In the genomic region with DNA sequence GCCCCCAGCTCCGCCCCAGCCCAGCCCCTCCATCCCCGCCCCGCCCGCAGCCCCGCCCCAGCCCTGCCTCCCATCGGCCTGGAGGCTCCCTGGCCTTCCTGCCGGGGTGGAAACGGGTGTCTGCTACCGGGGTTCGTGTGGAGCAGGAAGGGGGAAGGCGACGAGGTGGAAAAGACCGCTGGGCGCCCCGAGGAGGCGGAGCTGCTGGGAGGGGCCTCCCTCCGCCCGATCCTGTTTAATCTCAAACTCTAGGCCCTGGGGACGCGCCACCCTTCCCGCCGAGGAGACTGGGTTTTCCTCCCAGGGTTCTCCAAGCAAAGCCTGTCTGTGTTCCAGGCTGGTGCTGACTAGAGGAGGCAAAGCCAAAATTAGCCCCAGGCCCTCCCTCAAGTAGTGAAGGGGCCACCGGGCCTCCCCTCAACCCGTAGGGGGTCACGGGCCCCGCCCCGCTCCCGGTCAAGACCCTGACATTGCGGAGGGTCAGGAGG, we compare ENCODE assay signal across 8 cellular contexts. TPM values are rescaled to one million over a fixed set of nuclear protein-coding genes. Genes with fewer than 3 reads are reported as not detected.
DNase-seq lines count a peak whose midpoint lies in the region; ATAC-seq and TF ChIP-seq lines count a peak whose summit lies in the region.

No MANE protein-coding gene starts in this region.

- no peak for ATAC-seq in GM18861 (IDR thresholded peaks at IDR 0.05; ENCODE audit: unreplicated experiment)

- H3K36me3 ChIP-seq in CD4-positive, alpha-beta memory T cell (ENCODE audit: insufficient read depth, low read length) = no peaks in the 10 kb centered on the region
- H3K36me3 ChIP-seq in H7 (replicated peaks; ENCODE audit: control insufficient read depth, insufficient read depth, low read length) = no peaks in the 10 kb centered on the region

- H3K27ac Mint-ChIP-seq in CD4-positive, alpha-beta memory T cell = peak overlapping the region; percentile 58 to 90 (median 77)

- peaks cover 0 to 1% of the 10 kb centered on the region in 2 donors for H3K36me3 Mint-ChIP-seq in CD4-positive, alpha-beta memory T cell

- no peak for TF ChIP-seq CTCF in epithelial cell of proximal tubule (conservative IDR thresholded peaks at IDR 0.05; ENCODE audit: low read depth, low read length)

- H3K9me3 ChIP-seq in CD4-positive, alpha-beta memory T cell (ENCODE audit: control insufficient read depth in 1 of 2, low read length in 2 of 2) = peaks cover 0 to 5% of the 10 kb centered on the region in 2 donors

- H3K4me3 ChIP-seq in CD4-positive, alpha-beta memory T cell (ENCODE audit: low read length in 2 of 2) = peak overlapping the region; percentile 56 to 78
- peak overlapping the region; percentile 43 for H3K4me3 ChIP-seq in H7 (ENCODE audit: insufficient read depth, low read depth, low read length)
- peak overlapping the region; percentile 35 for H3K4me3 ChIP-seq in epithelial cell of proximal tubule (ENCODE audit: low read depth, low read length)

- H3K27me3 ChIP-seq in CD4-positive, alpha-beta memory T cell (ENCODE audit: insufficient read depth, low read length) = no peaks in the 10 kb centered on the region
- H3K27me3 ChIP-seq in H7 (ENCODE audit: control insufficient read depth, insufficient read depth, low read length) = no peaks in the 10 kb centered on the region; the same call in 1 of the 2 replicates

- peak; percentile 41 to 71 (median 48) for DNase-seq in CD4-positive, alpha-beta memory T cell
- DNase-seq in H7 (peak; percentile 98), NOMO-1 treated with DMSO at 0.1 percent for 48 hours (lab: John Stamatoyannopoulos, UW; ENCODE audit: unreplicated experiment) (peak; percentile 90), activated T-cell treated with anti-CD3 and anti-CD28 coated beads for 48 hours (ENCODE audit: low read depth) (peak; percentile 61), epithelial cell of proximal tubule (ENCODE audit: low read depth) (no peak), mucosa of gallbladder (ENCODE audit: low spot score) (peak; percentile 92)
- DNase-seq in stimulated activated CD8-positive, alpha-beta memory T cell treated with anti-CD3 and anti-CD28 coated beads, Interleukin-4, amount 100 ng/mL, for 48 hours = peak; percentile 78

- peaks cover 5 to 33% (median 17%) of the 10 kb centered on the region in 8 donors for H3K9me3 Mint-ChIP-seq in CD4-positive, alpha-beta memory T cell

- CTCF ChIA-PET in CD4-positive, alpha-beta memory T cell (lab: Charles Lee; ENCODE audit: partially characterized antibody) = no interaction called here

- H3K27ac ChIP-seq in CD4-positive, alpha-beta memory T cell (ENCODE audit: low read depth, low read length) = peak overlapping the region; percentile 86

- peak overlapping the region; percentile 63 to 87 (median 79) for H3K4me3 Mint-ChIP-seq in CD4-positive, alpha-beta memory T cell

- POLR2A ChIA-PET in CD4-positive, alpha-beta memory T cell (lab: Charles Lee; ENCODE audit: partially characterized antibody) = interaction anchor here (0.6 to 2.8 kb wide), 12 partner anchors 11 to 242 kb away, joined by 3 to 17 read pairs (median 4); a partner anchor contains a TSS

- intact Hi-C loops in CD4-positive, alpha-beta memory T cell (cut with micrococcal nuclease) = loop anchor here (5.0 kb wide), 1 partner anchor 50 kb away; a partner anchor contains a TSS

- H3K27me3 Mint-ChIP-seq in CD4-positive, alpha-beta memory T cell = no peaks in the 10 kb centered on the region

- H3K4me1 ChIP-seq in CD4-positive, alpha-beta memory T cell (ENCODE audit: insufficient read depth, low read length) = peaks cover 8% of the 10 kb centered on the region

- H3K4me1 Mint-ChIP-seq in CD4-positive, alpha-beta memory T cell = peaks cover 0 to 14% (median 3%) of the 10 kb centered on the region in 4 donors

RNA-seq across cellular contexts. Expression of a gene that starts 16.2 kb away (rescaled TPM):
- total RNA-seq in CD4-positive, alpha-beta memory T cell = not detected
- polyA plus RNA-seq in CD4-positive, alpha-beta memory T cell = under 1 TPM; 0.27 to 0.45 TPM
- not detected in 2 replicates for total RNA-seq in H7 (2014; rRNA removed; shearing (Covaris generic))
- total RNA-seq in epithelial cell of proximal tubule (not detected in 2 replicates), mucosa of gallbladder (0.78 TPM)

RNA-seq across cellular contexts. Expression of a gene that starts 41.6 kb away (rescaled TPM):
- total RNA-seq in CD4-positive, alpha-beta memory T cell = 10 to 100 TPM; 15.0 to 15.1 TPM
- 1 to 10 TPM; 3.8 to 7.9 TPM for polyA plus RNA-seq in CD4-positive, alpha-beta memory T cell
- 29.3 and 32.0 TPM in 2 replicates for total RNA-seq in H7 (2014; rRNA removed; shearing (Covaris generic))
- total RNA-seq in epithelial cell of proximal tubule (20.2 and 24.9 TPM in 2 replicates), mucosa of gallbladder (18.6 TPM)

RNA-seq across cellular contexts. Expression of a gene that starts 48.9 kb away (rescaled TPM):
- total RNA-seq in CD4-positive, alpha-beta memory T cell = 1 to 10 TPM; 8.0 to 8.6 TPM
- polyA plus RNA-seq in CD4-positive, alpha-beta memory T cell = 10 to 100 TPM; 22.1 to 27.1 TPM
- not detected in 2 replicates for total RNA-seq in H7 (2014; rRNA removed; shearing (Covaris generic))
- total RNA-seq in epithelial cell of proximal tubule (0.65 and 3.1 TPM in 2 replicates), mucosa of gallbladder (1.1 TPM)

RNA-seq across cellular contexts. Expression of a gene that starts 56.5 kb away (rescaled TPM):
- 10 to 100 TPM; 13.5 to 15.5 TPM for total RNA-seq in CD4-positive, alpha-beta memory T cell
- 10 to 100 TPM; 63.2 to 75.1 TPM for polyA plus RNA-seq in CD4-positive, alpha-beta memory T cell
- 0.07 and 0.89 TPM in 2 replicates for total RNA-seq in H7 (2014; rRNA removed; shearing (Covaris generic))
- total RNA-seq in epithelial cell of proximal tubule (0.36 and 0.40 TPM in 2 replicates), mucosa of gallbladder (2.6 TPM)
